ENCODE assay signal across 1 cellular context in the genomic region with DNA sequence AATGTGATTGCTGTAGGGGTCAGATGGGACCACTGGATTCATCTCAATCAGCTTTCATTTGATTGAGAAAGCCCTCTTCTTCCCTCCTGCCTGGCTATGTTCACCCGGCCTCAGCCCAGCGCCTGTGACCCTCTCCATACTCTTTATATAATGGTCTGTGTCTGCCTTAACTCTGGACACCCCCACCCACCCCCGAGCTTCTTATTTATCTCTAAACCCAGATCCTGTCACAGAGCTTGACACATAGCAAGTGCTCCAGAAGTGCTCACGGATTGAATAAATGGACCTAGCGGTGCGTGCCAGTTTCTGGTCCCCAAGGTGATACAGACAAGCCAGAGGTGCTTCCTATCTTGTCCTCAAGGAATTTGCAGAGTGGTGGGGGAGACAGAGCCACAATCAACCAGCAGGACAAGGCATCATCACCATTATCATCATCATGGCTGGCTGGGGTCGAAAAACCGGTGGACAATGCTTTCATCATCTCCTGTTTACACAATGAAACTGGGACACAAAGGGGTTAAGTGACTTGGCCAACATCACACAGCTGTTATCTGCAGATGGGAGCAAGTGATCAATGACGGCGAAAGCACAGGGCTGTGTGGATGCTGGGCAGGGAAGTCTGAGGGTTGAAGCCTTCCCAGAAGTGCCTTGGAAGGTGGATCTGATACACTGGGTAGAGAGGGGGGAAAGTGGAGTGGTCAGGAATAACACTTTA.
TF ChIP-seq lines count a peak whose summit lies in the region.

No MANE protein-coding gene starts in this region.

TF ChIP-seq in HepG2, 621 proteins besides CTCF, POLR2A, EP300 and RAD21 (continued from another document and continues in another):
- TF ChIP-seq, protein P1, sequence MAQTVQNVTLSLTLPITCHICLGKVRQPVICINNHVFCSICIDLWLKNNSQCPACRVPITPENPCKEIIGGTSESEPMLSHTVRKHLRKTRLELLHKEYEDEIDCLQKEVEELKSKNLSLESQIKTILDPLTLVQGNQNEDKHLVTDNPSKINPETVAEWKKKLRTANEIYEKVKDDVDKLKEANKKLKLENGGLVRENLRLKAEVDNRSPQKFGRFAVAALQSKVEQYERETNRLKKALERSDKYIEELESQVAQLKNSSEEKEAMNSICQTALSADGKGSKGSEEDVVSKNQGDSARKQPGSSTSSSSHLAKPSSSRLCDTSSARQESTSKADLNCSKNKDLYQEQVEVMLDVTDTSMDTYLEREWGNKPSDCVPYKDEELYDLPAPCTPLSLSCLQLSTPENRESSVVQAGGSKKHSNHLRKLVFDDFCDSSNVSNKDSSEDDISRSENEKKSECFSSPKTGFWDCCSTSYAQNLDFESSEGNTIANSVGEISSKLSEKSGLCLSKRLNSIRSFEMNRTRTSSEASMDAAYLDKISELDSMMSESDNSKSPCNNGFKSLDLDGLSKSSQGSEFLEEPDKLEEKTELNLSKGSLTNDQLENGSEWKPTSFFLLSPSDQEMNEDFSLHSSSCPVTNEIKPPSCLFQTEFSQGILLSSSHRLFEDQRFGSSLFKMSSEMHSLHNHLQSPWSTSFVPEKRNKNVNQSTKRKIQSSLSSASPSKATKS (CRISPR knock-in tag; IDR thresholded peaks at IDR 0.05): no peak
- TF ChIP-seq ZMYM2 (CRISPR knock-in tag; IDR thresholded peaks at IDR 0.05): no peak
- TF ChIP-seq HMGA1 (CRISPR knock-in tag; conservative IDR thresholded peaks at IDR 0.05): no peak
- TF ChIP-seq, protein P2, sequence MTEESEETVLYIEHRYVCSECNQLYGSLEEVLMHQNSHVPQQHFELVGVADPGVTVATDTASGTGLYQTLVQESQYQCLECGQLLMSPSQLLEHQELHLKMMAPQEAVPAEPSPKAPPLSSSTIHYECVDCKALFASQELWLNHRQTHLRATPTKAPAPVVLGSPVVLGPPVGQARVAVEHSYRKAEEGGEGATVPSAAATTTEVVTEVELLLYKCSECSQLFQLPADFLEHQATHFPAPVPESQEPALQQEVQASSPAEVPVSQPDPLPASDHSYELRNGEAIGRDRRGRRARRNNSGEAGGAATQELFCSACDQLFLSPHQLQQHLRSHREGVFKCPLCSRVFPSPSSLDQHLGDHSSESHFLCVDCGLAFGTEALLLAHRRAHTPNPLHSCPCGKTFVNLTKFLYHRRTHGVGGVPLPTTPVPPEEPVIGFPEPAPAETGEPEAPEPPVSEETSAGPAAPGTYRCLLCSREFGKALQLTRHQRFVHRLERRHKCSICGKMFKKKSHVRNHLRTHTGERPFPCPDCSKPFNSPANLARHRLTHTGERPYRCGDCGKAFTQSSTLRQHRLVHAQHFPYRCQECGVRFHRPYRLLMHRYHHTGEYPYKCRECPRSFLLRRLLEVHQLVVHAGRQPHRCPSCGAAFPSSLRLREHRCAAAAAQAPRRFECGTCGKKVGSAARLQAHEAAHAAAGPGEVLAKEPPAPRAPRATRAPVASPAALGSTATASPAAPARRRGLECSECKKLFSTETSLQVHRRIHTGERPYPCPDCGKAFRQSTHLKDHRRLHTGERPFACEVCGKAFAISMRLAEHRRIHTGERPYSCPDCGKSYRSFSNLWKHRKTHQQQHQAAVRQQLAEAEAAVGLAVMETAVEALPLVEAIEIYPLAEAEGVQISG (CRISPR knock-in tag; IDR thresholded peaks at IDR 0.05): peak; percentile 54; the same call in 1 of the 2 replicates
- no peak for TF ChIP-seq CCAR2 (optimal IDR thresholded peaks at IDR 0.05; ENCODE audit: low read depth, low read length)
- TF ChIP-seq, protein P3, sequence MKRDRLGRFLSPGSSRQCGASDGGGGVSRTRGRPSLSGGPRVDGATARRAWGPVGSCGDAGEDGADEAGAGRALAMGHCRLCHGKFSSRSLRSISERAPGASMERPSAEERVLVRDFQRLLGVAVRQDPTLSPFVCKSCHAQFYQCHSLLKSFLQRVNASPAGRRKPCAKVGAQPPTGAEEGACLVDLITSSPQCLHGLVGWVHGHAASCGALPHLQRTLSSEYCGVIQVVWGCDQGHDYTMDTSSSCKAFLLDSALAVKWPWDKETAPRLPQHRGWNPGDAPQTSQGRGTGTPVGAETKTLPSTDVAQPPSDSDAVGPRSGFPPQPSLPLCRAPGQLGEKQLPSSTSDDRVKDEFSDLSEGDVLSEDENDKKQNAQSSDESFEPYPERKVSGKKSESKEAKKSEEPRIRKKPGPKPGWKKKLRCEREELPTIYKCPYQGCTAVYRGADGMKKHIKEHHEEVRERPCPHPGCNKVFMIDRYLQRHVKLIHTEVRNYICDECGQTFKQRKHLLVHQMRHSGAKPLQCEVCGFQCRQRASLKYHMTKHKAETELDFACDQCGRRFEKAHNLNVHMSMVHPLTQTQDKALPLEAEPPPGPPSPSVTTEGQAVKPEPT (CRISPR knock-in tag; IDR thresholded peaks at IDR 0.05; ENCODE audit: low read depth): no peak
- no peak for TF ChIP-seq ZNF772 (CRISPR knock-in tag; IDR thresholded peaks at IDR 0.05)
- TF ChIP-seq ZNF326 (CRISPR knock-in tag; IDR thresholded peaks at IDR 0.05; ENCODE audit: borderline replicate concordance): no peak
- TF ChIP-seq MZF1 (CRISPR knock-in tag; IDR thresholded peaks at IDR 0.05; ENCODE audit: borderline replicate concordance): no peak
- TF ChIP-seq, protein P4, sequence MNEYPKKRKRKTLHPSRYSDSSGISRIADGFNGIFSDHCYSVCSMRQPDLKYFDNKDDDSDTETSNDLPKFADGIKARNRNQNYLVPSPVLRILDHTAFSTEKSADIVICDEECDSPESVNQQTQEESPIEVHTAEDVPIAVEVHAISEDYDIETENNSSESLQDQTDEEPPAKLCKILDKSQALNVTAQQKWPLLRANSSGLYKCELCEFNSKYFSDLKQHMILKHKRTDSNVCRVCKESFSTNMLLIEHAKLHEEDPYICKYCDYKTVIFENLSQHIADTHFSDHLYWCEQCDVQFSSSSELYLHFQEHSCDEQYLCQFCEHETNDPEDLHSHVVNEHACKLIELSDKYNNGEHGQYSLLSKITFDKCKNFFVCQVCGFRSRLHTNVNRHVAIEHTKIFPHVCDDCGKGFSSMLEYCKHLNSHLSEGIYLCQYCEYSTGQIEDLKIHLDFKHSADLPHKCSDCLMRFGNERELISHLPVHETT (CRISPR knock-in tag; conservative IDR thresholded peaks at IDR 0.05): no peak
- no peak for TF ChIP-seq WIZ (CRISPR knock-in tag; IDR thresholded peaks at IDR 0.05)
- TF ChIP-seq HES4 (CRISPR knock-in tag; IDR thresholded peaks at IDR 0.05; ENCODE audit: borderline replicate concordance): no peak
- TF ChIP-seq ZNF570 (CRISPR knock-in tag; IDR thresholded peaks at IDR 0.05; ENCODE audit: borderline replicate concordance): no peak
- TF ChIP-seq NFE2L1 (CRISPR knock-in tag; IDR thresholded peaks at IDR 0.05; ENCODE audit: borderline replicate concordance): no peak
- peak; percentile 98 for TF ChIP-seq FOXA3 (CRISPR knock-in tag; IDR thresholded peaks at IDR 0.05)
- no peak for TF ChIP-seq NFIB (CRISPR knock-in tag; IDR thresholded peaks at IDR 0.05; ENCODE audit: borderline replicate concordance)
- TF ChIP-seq LCORL (IDR thresholded peaks at IDR 0.05): no peak
- TF ChIP-seq LCORL (CRISPR knock-in tag; IDR thresholded peaks at IDR 0.05): peak; percentile 22; the same call in 1 of the 2 replicates
- TF ChIP-seq MAFF (IDR thresholded peaks at IDR 0.05; ENCODE audit: low read depth, low read length): no peak
- no peak for TF ChIP-seq ZNF441 (CRISPR knock-in tag; IDR thresholded peaks at IDR 0.05; ENCODE audit: borderline replicate concordance)
- no peak for TF ChIP-seq TSC22D2 (CRISPR knock-in tag; IDR thresholded peaks at IDR 0.05; ENCODE audit: borderline replicate concordance)
- TF ChIP-seq PHF5A (CRISPR knock-in tag; IDR thresholded peaks at IDR 0.05; ENCODE audit: low read depth, unreplicated experiment): peak; percentile 27
- TF ChIP-seq, protein P5, sequence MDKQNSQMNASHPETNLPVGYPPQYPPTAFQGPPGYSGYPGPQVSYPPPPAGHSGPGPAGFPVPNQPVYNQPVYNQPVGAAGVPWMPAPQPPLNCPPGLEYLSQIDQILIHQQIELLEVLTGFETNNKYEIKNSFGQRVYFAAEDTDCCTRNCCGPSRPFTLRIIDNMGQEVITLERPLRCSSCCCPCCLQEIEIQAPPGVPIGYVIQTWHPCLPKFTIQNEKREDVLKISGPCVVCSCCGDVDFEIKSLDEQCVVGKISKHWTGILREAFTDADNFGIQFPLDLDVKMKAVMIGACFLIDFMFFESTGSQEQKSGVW (CRISPR knock-in tag; IDR thresholded peaks at IDR 0.05; ENCODE audit: borderline replicate concordance): no peak
- no peak for TF ChIP-seq ARNT (IDR thresholded peaks at IDR 0.05)
- no peak for TF ChIP-seq ZNF749 (CRISPR knock-in tag; IDR thresholded peaks at IDR 0.05; ENCODE audit: borderline replicate concordance)
- TF ChIP-seq, protein P6, sequence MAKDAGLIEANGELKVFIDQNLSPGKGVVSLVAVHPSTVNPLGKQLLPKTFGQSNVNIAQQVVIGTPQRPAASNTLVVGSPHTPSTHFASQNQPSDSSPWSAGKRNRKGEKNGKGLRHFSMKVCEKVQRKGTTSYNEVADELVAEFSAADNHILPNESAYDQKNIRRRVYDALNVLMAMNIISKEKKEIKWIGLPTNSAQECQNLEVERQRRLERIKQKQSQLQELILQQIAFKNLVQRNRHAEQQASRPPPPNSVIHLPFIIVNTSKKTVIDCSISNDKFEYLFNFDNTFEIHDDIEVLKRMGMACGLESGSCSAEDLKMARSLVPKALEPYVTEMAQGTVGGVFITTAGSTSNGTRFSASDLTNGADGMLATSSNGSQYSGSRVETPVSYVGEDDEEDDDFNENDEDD (CRISPR knock-in tag; IDR thresholded peaks at IDR 0.05; ENCODE audit: borderline replicate concordance): no peak
- TF ChIP-seq MED1 (CRISPR knock-in tag; IDR thresholded peaks at IDR 0.05): peak; percentile 87
- TF ChIP-seq ETV5 (CRISPR knock-in tag; IDR thresholded peaks at IDR 0.05; ENCODE audit: borderline replicate concordance): peak; percentile 93
- peak; percentile 72 for TF ChIP-seq FOXA1 (IDR thresholded peaks at IDR 0.05)
- peak; percentile 99 for TF ChIP-seq FOXA1 (CRISPR knock-in tag; IDR thresholded peaks at IDR 0.05)
- TF ChIP-seq ZNF850 (CRISPR knock-in tag; conservative IDR thresholded peaks at IDR 0.05): no peak
- TF ChIP-seq, protein P7, sequence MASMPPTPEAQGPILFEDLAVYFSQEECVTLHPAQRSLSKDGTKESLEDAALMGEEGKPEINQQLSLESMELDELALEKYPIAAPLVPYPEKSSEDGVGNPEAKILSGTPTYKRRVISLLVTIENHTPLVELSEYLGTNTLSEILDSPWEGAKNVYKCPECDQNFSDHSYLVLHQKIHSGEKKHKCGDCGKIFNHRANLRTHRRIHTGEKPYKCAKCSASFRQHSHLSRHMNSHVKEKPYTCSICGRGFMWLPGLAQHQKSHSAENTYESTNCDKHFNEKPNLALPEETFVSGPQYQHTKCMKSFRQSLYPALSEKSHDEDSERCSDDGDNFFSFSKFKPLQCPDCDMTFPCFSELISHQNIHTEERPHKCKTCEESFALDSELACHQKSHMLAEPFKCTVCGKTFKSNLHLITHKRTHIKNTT (CRISPR knock-in tag; IDR thresholded peaks at IDR 0.05): no peak
- TF ChIP-seq MXI1 (IDR thresholded peaks at IDR 0.05; ENCODE audit: borderline replicate concordance, low read depth, low read length): no peak
- TF ChIP-seq, protein P8, sequence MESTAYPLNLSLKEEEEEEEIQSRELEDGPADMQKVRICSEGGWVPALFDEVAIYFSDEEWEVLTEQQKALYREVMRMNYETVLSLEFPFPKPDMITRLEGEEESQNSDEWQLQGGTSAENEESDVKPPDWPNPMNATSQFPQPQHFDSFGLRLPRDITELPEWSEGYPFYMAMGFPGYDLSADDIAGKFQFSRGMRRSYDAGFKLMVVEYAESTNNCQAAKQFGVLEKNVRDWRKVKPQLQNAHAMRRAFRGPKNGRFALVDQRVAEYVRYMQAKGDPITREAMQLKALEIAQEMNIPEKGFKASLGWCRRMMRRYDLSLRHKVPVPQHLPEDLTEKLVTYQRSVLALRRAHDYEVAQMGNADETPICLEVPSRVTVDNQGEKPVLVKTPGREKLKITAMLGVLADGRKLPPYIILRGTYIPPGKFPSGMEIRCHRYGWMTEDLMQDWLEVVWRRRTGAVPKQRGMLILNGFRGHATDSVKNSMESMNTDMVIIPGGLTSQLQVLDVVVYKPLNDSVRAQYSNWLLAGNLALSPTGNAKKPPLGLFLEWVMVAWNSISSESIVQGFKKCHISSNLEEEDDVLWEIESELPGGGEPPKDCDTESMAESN (CRISPR knock-in tag; conservative IDR thresholded peaks at IDR 0.05): no peak; the same call in 1 of the 2 replicates
- no peak for TF ChIP-seq ZNF577 (CRISPR knock-in tag; IDR thresholded peaks at IDR 0.05; ENCODE audit: borderline replicate concordance, low read depth)
- no peak for TF ChIP-seq SP2 (CRISPR knock-in tag; IDR thresholded peaks at IDR 0.05)
- TF ChIP-seq NR2C2 (CRISPR knock-in tag; IDR thresholded peaks at IDR 0.05; ENCODE audit: borderline replicate concordance): no peak; the same call in 1 of the 2 replicates
- TF ChIP-seq, protein P9, sequence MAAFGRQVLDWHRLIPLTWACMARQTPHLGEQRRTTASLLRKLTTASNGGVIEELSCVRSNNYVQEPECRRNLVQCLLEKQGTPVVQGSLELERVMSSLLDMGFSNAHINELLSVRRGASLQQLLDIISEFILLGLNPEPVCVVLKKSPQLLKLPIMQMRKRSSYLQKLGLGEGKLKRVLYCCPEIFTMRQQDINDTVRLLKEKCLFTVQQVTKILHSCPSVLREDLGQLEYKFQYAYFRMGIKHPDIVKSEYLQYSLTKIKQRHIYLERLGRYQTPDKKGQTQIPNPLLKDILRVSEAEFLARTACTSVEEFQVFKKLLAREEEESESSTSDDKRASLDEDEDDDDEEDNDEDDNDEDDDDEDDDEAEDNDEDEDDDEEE (CRISPR knock-in tag; IDR thresholded peaks at IDR 0.05): no peak
- no peak for TF ChIP-seq ELF4 (CRISPR knock-in tag; IDR thresholded peaks at IDR 0.05; ENCODE audit: borderline replicate concordance)
- TF ChIP-seq SOX6 (IDR thresholded peaks at IDR 0.05): no peak
- TF ChIP-seq SOX6 (CRISPR knock-in tag; IDR thresholded peaks at IDR 0.05): peak; percentile 97
- no peak for TF ChIP-seq ZNF143 (CRISPR knock-in tag; IDR thresholded peaks at IDR 0.05)
- no peak for TF ChIP-seq FLYWCH1 (CRISPR knock-in tag; IDR thresholded peaks at IDR 0.05)
- TF ChIP-seq, protein P10, sequence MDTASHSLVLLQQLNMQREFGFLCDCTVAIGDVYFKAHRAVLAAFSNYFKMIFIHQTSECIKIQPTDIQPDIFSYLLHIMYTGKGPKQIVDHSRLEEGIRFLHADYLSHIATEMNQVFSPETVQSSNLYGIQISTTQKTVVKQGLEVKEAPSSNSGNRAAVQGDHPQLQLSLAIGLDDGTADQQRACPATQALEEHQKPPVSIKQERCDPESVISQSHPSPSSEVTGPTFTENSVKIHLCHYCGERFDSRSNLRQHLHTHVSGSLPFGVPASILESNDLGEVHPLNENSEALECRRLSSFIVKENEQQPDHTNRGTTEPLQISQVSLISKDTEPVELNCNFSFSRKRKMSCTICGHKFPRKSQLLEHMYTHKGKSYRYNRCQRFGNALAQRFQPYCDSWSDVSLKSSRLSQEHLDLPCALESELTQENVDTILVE (CRISPR knock-in tag; IDR thresholded peaks at IDR 0.05): peak; percentile 86; the same call in 1 of the 2 replicates
- TF ChIP-seq ZNF572 (CRISPR knock-in tag; IDR thresholded peaks at IDR 0.05): no peak
- TF ChIP-seq ZNF556 (CRISPR knock-in tag; IDR thresholded peaks at IDR 0.05; ENCODE audit: borderline replicate concordance): 0 out of 2 replicates have a peak, but pooled peaks have one; percentile 22
